1 cellular context compared by ENCODE assay signal in genomic region chr12:88562846-88563582, GRCh38.
A peak's percentile ranks its signal among the peaks of the same experiment; 100 is the strongest.
TF ChIP-seq lines count a peak whose summit lies in the region.

No MANE protein-coding gene starts in this region.

TF ChIP-seq in A549, 52 proteins besides CTCF, POLR2A, EP300 and RAD21 (continued from another document):
- TF ChIP-seq PBX3 (IDR thresholded peaks at IDR 0.05) (no peak), MAFK (IDR thresholded peaks at IDR 0.05; ENCODE audit: partially characterized antibody) (peak; percentile 84), HOXB13 (CRISPR knock-in tag; IDR thresholded peaks at IDR 0.05; ENCODE audit: low read depth) (no peak), GATA3 (IDR thresholded peaks at IDR 0.05; ENCODE audit: borderline replicate concordance) (peak; percentile 27; the same call in 1 of the 2 replicates), ZFP36 (IDR thresholded peaks at IDR 0.05; ENCODE audit: borderline replicate concordance, partially characterized antibody) (no peak)
